21 cellular contexts compared by ENCODE assay signal in the genomic region with DNA sequence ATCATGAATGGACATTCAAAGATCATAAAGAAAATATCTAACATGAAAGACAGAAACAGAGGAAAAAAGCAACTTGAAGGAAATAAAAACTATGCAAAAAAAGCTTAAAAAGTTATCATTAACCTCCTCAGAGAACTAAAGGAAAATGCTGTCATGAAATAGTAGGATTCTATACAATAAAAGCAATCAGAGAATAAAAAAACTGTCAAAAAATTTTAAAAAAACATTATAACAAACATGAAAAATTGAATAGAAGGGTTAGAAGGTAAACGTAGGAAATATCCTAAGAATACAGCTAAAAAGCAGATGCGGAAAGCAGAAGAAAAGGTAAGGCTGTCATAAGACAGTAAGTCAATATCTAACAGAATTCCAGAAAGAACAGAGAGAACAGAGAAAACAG. TPM values are rescaled to one million over a fixed set of nuclear protein-coding genes. Genes with fewer than 3 reads are reported as not detected.
DNase-seq lines count a peak whose midpoint lies in the region; ATAC-seq, FAIRE-seq and TF ChIP-seq lines count a peak whose summit lies in the region.
"Had no signal": no experiment of that assay in that cellular context is flagged by ENCODE, and none has a peak within 500 bp of the region (broad histone marks: within the 10 kb centered on the region; RNA-seq: fewer than 3 reads in every experiment).

No MANE protein-coding gene starts in this region.

- H3K27ac ChIP-seq in left ventricle myocardium inferior (replicated peaks): peak overlapping the region; percentile 78
- peak overlapping the region in 1 of 2 donors; percentile 70 for H3K27ac ChIP-seq in right atrium auricular region
- H3K27ac ChIP-seq in K562 (ENCODE audit: extremely low read depth, low read depth, low read length): peak overlapping the region; percentile 97; the same call in 2 of the 3 replicates
- H3K27ac ChIP-seq in mesodermal cell (ENCODE audit: low read depth, low read length, severe bottlenecking): peak overlapping the region; percentile 91
- peak overlapping the region in 6 of 59 donors; percentile 73 to 92 (median 84) for H3K27ac ChIP-seq in dorsolateral prefrontal cortex
- H3K27ac ChIP-seq: BLaER1 treated with 17β-estradiol and CSF1 and Interleukin-3, amounts not matched to agents 10 nM and 100 nM; GM23248 had no signal

- H3K79me2 ChIP-seq in K562 (ENCODE audit: control insufficient read depth, insufficient read depth, low read length): peaks cover 94% of the 10 kb centered on the region

- TF ChIP-seq POLR2A in K562 (conservative IDR thresholded peaks at IDR 0.05): no peak

- peak overlapping the region in 1 of 2 experiments; percentile 86; a peak in 2 of 4 replicates for H3K9ac ChIP-seq in K562 (ENCODE audit: insufficient read depth in 1 of 2, low read depth in 2 of 2, low read length in 2 of 2)
- H3K9ac ChIP-seq: BLaER1 treated with 17β-estradiol and CSF1 and Interleukin-3, amounts not matched to agents 10 nM and 100 nM; GM23248 had no signal

- no TSS peak for BruUV-seq in K562 (replicated peaks; lab: Mats Ljungman, UMichigan)

- POLR2A ChIA-PET in K562 (lab: Yijun Ruan, JAX): interaction anchor here (1.1 to 5.5 kb wide), 7 partner anchors 10 to 71 kb away, joined by 3 to 67 read pairs (median 7); no protein-coding TSS in a partner anchor

- DNase-seq in left ventricle myocardium inferior (no peak), right atrium auricular region (ENCODE audit: low spot score) (no peak), K562 (ENCODE audit: extremely low read depth in 1 of 4, low spot score in 3 of 4) (no peak), DMS79 (lab: John Stamatoyannopoulos, UW) (no peak), dorsolateral prefrontal cortex (no peak), NCI-H510A (lab: John Stamatoyannopoulos, UW) (no peak), NCI-H2227 (lab: John Stamatoyannopoulos, UW; ENCODE audit: unreplicated experiment) (no peak)
- DNase-seq: 8988T; CD8-positive, alpha-beta T cell; DMS53; EL; GM23248; NCI-H1092; NCI-H1436; NCI-H187 treated with DMSO at 0.1 percent for 48 hours; NCI-H226; NCI-H524 treated with DMSO at 0.1 percent for 48 hours had no signal

- no peak for TF ChIP-seq CTCF in left ventricle myocardium inferior (IDR thresholded peaks at IDR 0.05; ENCODE audit: borderline replicate concordance)
- TF ChIP-seq CTCF in right atrium auricular region (IDR thresholded peaks at IDR 0.05): no peak
- TF ChIP-seq CTCF in K562 (IDR thresholded peaks at IDR 0.05 in 2 of 3, conservative IDR thresholded peaks at IDR 0.05 in 1 of 3; ENCODE audit: insufficient read depth in 2 of 3, low read depth in 1 of 3, low read length in 3 of 3): no peak
- TF ChIP-seq CTCF in dorsolateral prefrontal cortex (IDR thresholded peaks at IDR 0.05 in 54 of 56, conservative IDR thresholded peaks at IDR 0.05 in 2 of 56; ENCODE audit: low read depth in 1 of 56, partially characterized antibody in 56 of 56): no peak

- CTCF ChIA-PET in K562 (lab: Yijun Ruan, JAX; ENCODE audit: low intra/inter-chr PET ratio): no interaction called here

- in situ Hi-C loops in K562 (cut with MboI): no loop called here

- TF ChIP-seq EP300 in K562 (IDR thresholded peaks at IDR 0.05; ENCODE audit: low read length): no peak

- peaks cover 76% of the 10 kb centered on the region for H3K4me1 ChIP-seq in left ventricle myocardium inferior
- H3K4me1 ChIP-seq in right atrium auricular region: peaks cover 0 to 66% of the 10 kb centered on the region in 2 donors
- peaks cover 47 to 95% of the 10 kb centered on the region in 2 experiments for H3K4me1 ChIP-seq in K562 (replicated peaks in 1 of 2; ENCODE audit: control insufficient read depth in 2 of 2, insufficient read depth in 2 of 2, low read length in 2 of 2)
- H3K4me1 ChIP-seq in mesodermal cell (ENCODE audit: control insufficient read depth, insufficient read depth, low read length, poor library complexity, severe bottlenecking): peaks cover 46% of the 10 kb centered on the region

- no peaks in the 10 kb centered on the region for H3K9me3 ChIP-seq in left ventricle myocardium inferior (replicated peaks)
- H3K9me3 ChIP-seq in right atrium auricular region: no peaks in the 10 kb centered on the region
- no peaks in the 10 kb centered on the region for H3K9me3 ChIP-seq in K562 (replicated peaks; ENCODE audit: control insufficient read depth, insufficient read depth, low read depth, low read length)
- H3K9me3 ChIP-seq in mesodermal cell (ENCODE audit: control insufficient read depth, low read length): no peaks in the 10 kb centered on the region
- H3K9me3 ChIP-seq: HAP-1 had no signal

- H3K36me3 ChIP-seq in left ventricle myocardium inferior (no peaks in the 10 kb centered on the region), right atrium auricular region (no peaks in the 10 kb centered on the region), K562 (ENCODE audit: control insufficient read depth, insufficient read depth, low read length) (no peaks in the 10 kb centered on the region; the same call in 1 of the 3 replicates), mesodermal cell (ENCODE audit: control insufficient read depth, insufficient read depth, low read length) (no peaks in the 10 kb centered on the region)
- H3K36me3 ChIP-seq: HAP-1 had no signal

- WGBS in K562 (ENCODE audit: insufficient coverage, low coverage, missing lambda C conversion rate): 46% methylated on average over 2 of the region's 2 CpGs
- WGBS in mesodermal cell (ENCODE audit: insufficient coverage in 2 of 2), 2 experiments: 80% methylated on average over 1 of the region's 2 CpGs; no CpG with 5 or more reads in 1 of the 2 experiments

- intact Hi-C loops in left ventricle myocardium inferior (cut with micrococcal nuclease): no loop called here
- intact Hi-C loops in K562 (cut with micrococcal nuclease): loop anchor here (2.0 kb wide), 1 partner anchor 14 kb away; no protein-coding TSS in a partner anchor
- intact Hi-C loops in dorsolateral prefrontal cortex (cut with DNase I): no loop called here

- H3K4me3 ChIP-seq in left ventricle myocardium inferior: no peak overlapping the region
- H3K4me3 ChIP-seq in right atrium auricular region: no peak overlapping the region
- no peak overlapping the region for H3K4me3 ChIP-seq in K562
- no peak overlapping the region for H3K4me3 ChIP-seq in mesodermal cell (ENCODE audit: extremely low read depth, insufficient read depth, low read length, poor library complexity, severe bottlenecking)
- no peak overlapping the region for H3K4me3 ChIP-seq in dorsolateral prefrontal cortex
- H3K4me3 ChIP-seq: BLaER1 treated with 17β-estradiol and CSF1 and Interleukin-3, amounts not matched to agents 10 nM and 100 nM; GM23248; HAP-1 had no signal

- H3K9me1 ChIP-seq in K562 (ENCODE audit: control insufficient read depth, insufficient read depth, low read length): no peaks in the 10 kb centered on the region

- no peak for TF ChIP-seq RAD21 in K562 (CRISPR knock-in tag; conservative IDR thresholded peaks at IDR 0.05 in 1 of 2, IDR thresholded peaks at IDR 0.05 in 1 of 2)

- FAIRE-seq in K562 (lab: Jason Lieb, UNC): no peak

- ATAC-seq in K562: no peak
- ATAC-seq: CD8-positive, alpha-beta T cell; Right ventricle myocardium inferior had no signal

- H2AFZ ChIP-seq in K562 (ENCODE audit: low read depth, low read length): no peak overlapping the region
- H2AFZ ChIP-seq: GM23248 had no signal

- no peak overlapping the region for H3K4me2 ChIP-seq in K562 (ENCODE audit: insufficient read depth, low read length)

- H4K20me1 ChIP-seq in K562 (replicated peaks; ENCODE audit: control insufficient read depth, insufficient read depth, low read length): no peaks in the 10 kb centered on the region

- H3K27me3 ChIP-seq in left ventricle myocardium inferior (ENCODE audit: low read depth): no peaks in the 10 kb centered on the region
- no peaks in the 10 kb centered on the region for H3K27me3 ChIP-seq in right atrium auricular region
- H3K27me3 ChIP-seq in K562 (ENCODE audit: control insufficient read depth in 2 of 2, insufficient read depth in 2 of 2, low read length in 2 of 2): no peaks in the 10 kb centered on the region
- H3K27me3 ChIP-seq in dorsolateral prefrontal cortex: no peaks in the 10 kb centered on the region
- H3K27me3 ChIP-seq: BLaER1 treated with 17β-estradiol and CSF1 and Interleukin-3, amounts not matched to agents 10 nM and 100 nM had no signal

TF ChIP-seq in K562, 482 proteins besides CTCF, POLR2A, EP300 and RAD21 (continues in another document):
- no peak for TF ChIP-seq SIN3A (IDR thresholded peaks at IDR 0.05; ENCODE audit: borderline replicate concordance in 2 of 2, control insufficient read depth in 1 of 2, low read depth in 2 of 2, low read length in 2 of 2)
- TF ChIP-seq BMI1 (IDR thresholded peaks at IDR 0.05; ENCODE audit: low read length): no peak
- no peak for TF ChIP-seq TCF7 (IDR thresholded peaks at IDR 0.05; ENCODE audit: borderline replicate concordance)
- no peak for TF ChIP-seq SAP30 (IDR thresholded peaks at IDR 0.05; ENCODE audit: borderline replicate concordance, insufficient read depth, low read depth, low read length, poor library complexity, severe bottlenecking)
- TF ChIP-seq HLTF (IDR thresholded peaks at IDR 0.05): peak; percentile 82
- TF ChIP-seq ZC3H8 (IDR thresholded peaks at IDR 0.05): peak; percentile 81; the same call in 1 of the 2 replicates

RNA-seq across cellular contexts. Expression of a gene that starts 44.8 kb away (rescaled TPM):
- total RNA-seq in left ventricle myocardium inferior (18.6 TPM), right atrium auricular region (10 to 100 TPM; 32.5 to 35.9 TPM), K562 (2014; rRNA removed) (187 and 232 TPM in 2 replicates), K562 (2014; rRNA removed; fragmentation: Illumina TruSeq; extraction: Trizol) (82.2 and 82.5 TPM in 2 replicates), K562 (2015; rRNA removed; fragmentation: Illumina TruSeq; extraction: Trizol) (82.3 and 83.8 TPM in 2 replicates), K562 (2021) (91.8 and 94.0 TPM in 2 replicates), dorsolateral prefrontal cortex (100 to 1,000 TPM in 1 of 120 experiments, 10 to 100 TPM in 119; 37.8 to 101 (median 59.4) TPM)
- 267 and 295 TPM in 2 replicates for total RNA-seq in K562 (2011; cell fraction: chromatin; rRNA removed; ENCODE audit: low replicate concordance)
- 202 and 204 TPM in 2 replicates for total RNA-seq in K562 (2011; cell fraction: nucleolus; rRNA removed)
- total RNA-seq in K562 (2011; cell fraction: nucleoplasm; rRNA removed): 277 and 388 TPM in 2 replicates
- polyA plus RNA-seq in K562 (2011; rRNA removed) (69.8 and 89.6 TPM in 2 replicates), K562 (2014; fragmentation: Illumina TruSeq; extraction: Trizol) (61.5 and 69.7 TPM in 2 replicates), K562 (2014; fragmentation: Nextera tagmentation; extraction: Ambion mirVana) (10 to 100 TPM; 22.6 to 25.3 TPM), K562 (2014; rRNA removed) (63.2 and 82.2 TPM in 2 replicates)
- polyA plus RNA-seq in K562 (2011; cell fraction: cytosol; rRNA removed): 58.5 and 88.3 TPM in 2 replicates
- polyA plus RNA-seq in K562 (2011; cell fraction: nucleus; rRNA removed): 74.4 and 107 TPM in 2 replicates
- polyA plus RNA-seq in K562 (2012): 27.2 and 40.1 TPM in 2 replicates
- polyA minus RNA-seq in K562 (2011; rRNA and poly(A)+ RNA removed): 116 and 125 TPM in 2 replicates
- 75.6 and 79.4 TPM in 2 replicates for polyA minus RNA-seq in K562 (2011; cell fraction: cytosol; rRNA and poly(A)+ RNA removed)
- polyA minus RNA-seq in K562 (2011; cell fraction: nucleus; rRNA and poly(A)+ RNA removed): 297 and 317 TPM in 2 replicates
- 11.1 TPM for polyA plus RNA-seq in mesodermal cell (2013, experiment 1 of 2)
- 11.7 TPM for polyA plus RNA-seq in mesodermal cell (2013, experiment 2 of 2)
